8 cellular contexts compared by ENCODE assay signal in genomic region chr15:44066211-44066827, GRCh38.
A peak's percentile ranks its signal among the peaks of the same experiment; 100 is the strongest.
DNase-seq lines count a peak whose midpoint lies in the region; ATAC-seq and TF ChIP-seq lines count a peak whose summit lies in the region.

No MANE protein-coding gene starts in this region.

- no peaks in the 10 kb centered on the region for H4K20me1 ChIP-seq in KMS-11 (ENCODE audit: insufficient read depth)

- H2AFZ ChIP-seq in KMS-11 (ENCODE audit: low read depth) = peak overlapping the region; percentile 35; the same call in 1 of the 2 replicates

- H3K27ac ChIP-seq in KMS-11 = no peak overlapping the region

- no peaks in the 10 kb centered on the region for H3K27me3 ChIP-seq in KMS-11 (ENCODE audit: insufficient read depth, low read depth)

- H3K36me3 ChIP-seq in KMS-11 (ENCODE audit: insufficient read depth) = no peaks in the 10 kb centered on the region

- no peak overlapping the region for H3K4me3 ChIP-seq in KMS-11 (IDR thresholded peaks at IDR 0.05; ENCODE audit: insufficient read depth, low read depth, low read length)
- no peak overlapping the region for H3K4me3 ChIP-seq in foreskin fibroblast (ENCODE audit: low read depth in 1 of 2, low read length in 2 of 2)

- H3K27me3 Mint-ChIP-seq in activated T-cell treated with anti-CD3 and anti-CD28 coated beads, Interleukin-2, amount 50 U/mL, for 72 hours (ENCODE audit: low read depth) = peaks cover 22% of the 10 kb centered on the region
- no peaks in the 10 kb centered on the region for H3K27me3 Mint-ChIP-seq in progenitor cell of endocrine pancreas

- H3K4me2 ChIP-seq in KMS-11 = no peak overlapping the region; the same call in 1 of the 2 replicates

- DNase-seq in DMS 273 (lab: John Stamatoyannopoulos, UW; ENCODE audit: unreplicated experiment) = peak; percentile 88
- peak; percentile 85 for DNase-seq in RKO (ENCODE audit: low spot score)
- peak; percentile 62 to 75 for DNase-seq in activated T-cell treated with anti-CD3 and anti-CD28 coated beads, Interleukin-2, amount 50 U/mL, for 72 hours
- peak; percentile 35 to 83 for DNase-seq in foreskin fibroblast
- no peak for DNase-seq in progenitor cell of endocrine pancreas (ENCODE audit: low spot score, unreplicated experiment)

- H3K27ac Mint-ChIP-seq in activated T-cell treated with anti-CD3 and anti-CD28 coated beads, Interleukin-2, amount 50 U/mL, for 72 hours = no peak overlapping the region
- no peak overlapping the region for H3K27ac Mint-ChIP-seq in progenitor cell of endocrine pancreas

- H3K4me1 Mint-ChIP-seq in activated T-cell treated with anti-CD3 and anti-CD28 coated beads, Interleukin-2, amount 50 U/mL, for 72 hours (ENCODE audit: low read depth) = peaks cover 9% of the 10 kb centered on the region
- H3K4me1 Mint-ChIP-seq in progenitor cell of endocrine pancreas (ENCODE audit: low read depth) = no peaks in the 10 kb centered on the region

- H3K4me1 ChIP-seq in KMS-11 (ENCODE audit: low read depth, poor library complexity, severe bottlenecking) = peaks cover 4% of the 10 kb centered on the region

- no peak overlapping the region for H3K4me3 Mint-ChIP-seq in activated T-cell treated with anti-CD3 and anti-CD28 coated beads, Interleukin-2, amount 50 U/mL, for 72 hours
- H3K4me3 Mint-ChIP-seq in progenitor cell of endocrine pancreas (ENCODE audit: low read depth) = no peak overlapping the region

- TF ChIP-seq CTCF in KMS-11 (conservative IDR thresholded peaks at IDR 0.05; ENCODE audit: low read depth, low read length) = peak; percentile 93
- peak; percentile 70 for TF ChIP-seq CTCF in foreskin fibroblast (IDR thresholded peaks at IDR 0.05; ENCODE audit: low read depth, low read length)
- TF ChIP-seq CTCF in progenitor cell of endocrine pancreas (IDR thresholded peaks at IDR 0.05; ENCODE audit: unreplicated experiment) = peak; percentile 57

- H3K36me3 Mint-ChIP-seq in activated T-cell treated with anti-CD3 and anti-CD28 coated beads, Interleukin-2, amount 50 U/mL, for 72 hours (ENCODE audit: insufficient read depth in 2 of 2) = no peaks in the 10 kb centered on the region
- H3K36me3 Mint-ChIP-seq in progenitor cell of endocrine pancreas (ENCODE audit: insufficient read depth) = no peaks in the 10 kb centered on the region

- no peaks in the 10 kb centered on the region for H3K9me3 Mint-ChIP-seq in activated T-cell treated with anti-CD3 and anti-CD28 coated beads, Interleukin-2, amount 50 U/mL, for 72 hours
- no peaks in the 10 kb centered on the region for H3K9me3 Mint-ChIP-seq in progenitor cell of endocrine pancreas (ENCODE audit: low read depth)

- peak in 1 of 2 donors; percentile 55 for ATAC-seq in activated T-cell treated with anti-CD3 and anti-CD28 coated beads, Interleukin-2, amount 50 U/mL, for 72 hours (replicated peaks in 1 of 2)
- ATAC-seq in GM18909 (IDR thresholded peaks at IDR 0.05; ENCODE audit: poor library complexity, unreplicated experiment) = no peak
- ATAC-seq in GM18868 (IDR thresholded peaks at IDR 0.05; ENCODE audit: unreplicated experiment) = no peak

- no peak overlapping the region for H3K9ac ChIP-seq in KMS-11

- H3K79me2 ChIP-seq in KMS-11 (ENCODE audit: insufficient read depth, low read depth) = no peaks in the 10 kb centered on the region
